20 cellular contexts compared by ENCODE assay signal in genomic region chr1:76426606-76427005, GRCh38.
"Had no signal": no experiment of that assay in that cellular context is flagged by ENCODE, and none has a peak within 500 bp of the region (broad histone marks: within the 10 kb centered on the region; RNA-seq: fewer than 3 reads in every experiment).

No MANE protein-coding gene starts in this region.

- H3K27me3 ChIP-seq: foreskin keratinocyte, hepatocyte, neutrophil, stomach, transverse colon had no signal

- H2AFZ ChIP-seq: hepatocyte had no signal

- H3K4me3 ChIP-seq: coronary artery, hepatocyte, mucosa of descending colon, skin epidermis, stomach, thoracic aorta, transverse colon had no signal

- DNase-seq: effector CD4-positive, alpha-beta T cell; endodermal cell; foreskin keratinocyte; head of caudate nucleus; kidney glomerular epithelial cell; mammary epithelial cell; mucosa of descending colon; naive thymus-derived CD8-positive, alpha-beta T cell; posterior cingulate gyrus; stimulated activated CD4-positive, alpha-beta T cell treated with anti-CD3 and anti-CD28 coated beads, Interleukin-2, amount 100 ng/mL, for 24 hours; stimulated activated naive CD4-positive, alpha-beta T cell; stomach; substantia nigra; transverse colon had no signal

- H3K27ac ChIP-seq: foreskin keratinocyte, hepatocyte, neutrophil, skin epidermis, stomach, transverse colon had no signal

- H3K4me2 ChIP-seq: hepatocyte had no signal

- ATAC-seq: foreskin keratinocyte; mucosa of descending colon; naive thymus-derived CD8-positive, alpha-beta T cell; sciatic nerve had no signal

- H3K4me1 ChIP-seq: stomach, transverse colon had no signal

- H3K36me3 ChIP-seq: neutrophil, stomach, thoracic aorta, transverse colon had no signal

- H3K9me3 ChIP-seq: mucosa of descending colon, neutrophil, stomach, thoracic aorta, transverse colon had no signal
